1 cellular context compared by ENCODE assay signal in the genomic region with DNA sequence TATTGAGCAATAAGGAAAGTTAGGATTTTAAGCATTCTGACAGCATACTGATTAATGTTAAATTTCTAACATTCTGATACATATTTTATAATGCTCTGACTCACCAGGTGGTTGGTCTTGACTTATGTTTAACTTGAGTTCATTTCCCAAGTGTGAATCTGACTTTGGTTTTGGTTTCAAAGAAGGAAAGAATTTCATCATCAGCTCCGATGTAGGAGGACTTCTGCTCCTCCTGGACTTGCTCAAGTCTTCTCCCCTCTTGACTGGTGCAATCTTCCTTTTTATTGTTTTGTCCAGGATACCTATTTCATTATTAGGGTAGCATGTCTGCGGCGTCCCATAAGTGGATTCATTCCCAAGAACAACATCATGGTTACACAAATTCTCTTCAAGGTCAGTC.
TF ChIP-seq lines count a peak whose summit lies in the region.

No MANE protein-coding gene starts in this region.

TF ChIP-seq in IMR-90, 13 proteins besides CTCF, POLR2A, EP300 and RAD21:
- TF ChIP-seq BHLHE40 (IDR thresholded peaks at IDR 0.05; ENCODE audit: low read depth, low read length) (no peak), CEBPB (IDR thresholded peaks at IDR 0.05; ENCODE audit: low read depth, low read length) (peak; percentile 40)
TF ChIP-seq in IMR-90: peak in this region for 1.
